8 cellular contexts compared by ENCODE assay signal in genomic region chr18:4068552-4069158, GRCh38.
A peak's percentile ranks its signal among the peaks of the same experiment; 100 is the strongest.
DNase-seq lines count a peak whose midpoint lies in the region; ATAC-seq and TF ChIP-seq lines count a peak whose summit lies in the region.

No MANE protein-coding gene starts in this region.

- H3K4me3 ChIP-seq in AG09309 (ENCODE audit: control insufficient read depth, low read depth, low read length) (no peak overlapping the region), GM12875 (ENCODE audit: low read depth, low read length) (no peak overlapping the region)

- ATAC-seq in HG02885 (IDR thresholded peaks at IDR 0.05; ENCODE audit: poor library complexity, unreplicated experiment): peak; percentile 88
- peak; percentile 81 for ATAC-seq in foreskin keratinocyte

- peak; percentile 75 for TF ChIP-seq CTCF in AG09309 (IDR thresholded peaks at IDR 0.05; ENCODE audit: control insufficient read depth, insufficient read depth, low read depth, low read length, missing control alignments)
- peak; percentile 62; the same call in 1 of the 2 replicates for TF ChIP-seq CTCF in GM12875 (IDR thresholded peaks at IDR 0.05; ENCODE audit: borderline replicate concordance, insufficient read depth, low read depth, low read length)
- peak; percentile 75 for TF ChIP-seq CTCF in foreskin keratinocyte (conservative IDR thresholded peaks at IDR 0.05)

- H3K27ac ChIP-seq in foreskin keratinocyte: no peak overlapping the region

- no peaks in the 10 kb centered on the region for H3K4me1 ChIP-seq in foreskin keratinocyte

- H3K27me3 ChIP-seq in foreskin keratinocyte: no peaks in the 10 kb centered on the region

- DNase-seq in AG09309 (ENCODE audit: low read depth): peak; percentile 11
- DNase-seq in NCI-H2171 (lab: John Stamatoyannopoulos, UW): peak; percentile 17
- DNase-seq in activated CD4-positive, alpha-beta T cell treated with anti-CD3 and anti-CD28 coated beads, Interleukin-2, amount 50 U/mL, for 24 hours (ENCODE audit: low read depth in 1 of 2, low spot score in 1 of 2): peak; percentile 3 to 8
- peak in 1 of 2 donors; percentile 38 for DNase-seq in foreskin keratinocyte
- peak; percentile 21 for DNase-seq in putamen (ENCODE audit: low spot score)
- DNase-seq in NCI-H2227 (lab: John Stamatoyannopoulos, UW; ENCODE audit: unreplicated experiment): no peak
